Comparison of ENCODE assay signal across 22 cellular contexts in the genomic region with DNA sequence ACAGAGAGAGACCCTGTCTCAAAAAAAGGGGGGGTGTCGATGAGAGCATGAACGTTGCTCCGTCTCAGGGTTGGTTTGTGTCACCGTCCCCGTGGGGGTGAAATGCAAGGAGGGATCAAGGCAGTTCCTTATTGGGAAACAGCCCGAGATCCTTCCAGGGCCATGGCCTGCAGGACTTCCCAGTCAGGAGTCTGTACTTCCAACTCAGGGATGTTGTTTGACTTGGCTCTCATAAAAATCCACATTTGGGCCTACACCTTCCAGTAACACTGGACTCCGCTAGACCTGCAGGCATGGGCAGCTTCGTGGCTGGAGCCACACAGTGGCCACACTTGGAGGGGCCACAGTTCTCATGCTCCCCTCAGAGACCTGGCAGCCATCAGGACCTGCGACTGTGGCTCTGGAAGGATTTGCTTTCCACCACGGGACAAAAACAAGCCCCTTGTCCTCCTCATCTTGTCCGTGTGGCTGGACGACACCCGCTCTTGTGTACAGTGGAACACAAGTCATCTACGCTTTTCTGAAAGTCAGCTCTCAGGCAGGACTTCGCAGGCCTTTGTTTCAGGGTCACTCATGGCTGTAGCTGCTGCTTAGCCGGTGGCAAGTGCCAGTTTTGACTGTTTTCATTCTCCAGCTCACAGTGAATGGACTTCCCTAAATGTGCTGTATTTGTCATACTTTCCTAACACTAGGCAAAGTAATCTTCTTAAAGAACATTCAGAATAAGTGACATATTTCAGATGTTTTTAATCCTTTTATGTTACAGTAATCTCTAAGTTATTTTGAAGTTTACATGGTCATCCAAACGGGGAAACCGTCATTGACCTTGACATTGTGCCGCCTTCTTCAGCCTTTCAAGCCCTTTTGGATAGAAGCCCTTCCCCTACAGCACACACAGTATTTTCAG. TPM values are rescaled to one million over a fixed set of nuclear protein-coding genes. Genes with fewer than 3 reads are reported as not detected.
A peak's percentile ranks its signal among the peaks of the same experiment; 100 is the strongest.
DNase-seq lines count a peak whose midpoint lies in the region; ATAC-seq, FAIRE-seq and TF ChIP-seq lines count a peak whose summit lies in the region.
"Had no signal": no experiment of that assay in that cellular context is flagged by ENCODE, and none has a peak within 500 bp of the region (broad histone marks: within the 10 kb centered on the region; RNA-seq: fewer than 3 reads in every experiment).

No MANE protein-coding gene starts in this region.

- BruUV-seq in K562 (replicated peaks; lab: Mats Ljungman, UMichigan) = no TSS peak

- POLR2A ChIA-PET in CD8-positive, alpha-beta memory T cell (lab: Charles Lee) = no interaction called here
- POLR2A ChIA-PET in K562 (lab: Yijun Ruan, JAX) = no interaction called here

- peak; percentile 44 for FAIRE-seq in K562 (lab: Jason Lieb, UNC)
- FAIRE-seq in GM12891 (lab: Jason Lieb, UNC) = no peak
- no peak for FAIRE-seq in GM19239 (lab: Jason Lieb, UNC)

- no peak for TF ChIP-seq RAD21 in K562 (CRISPR knock-in tag; conservative IDR thresholded peaks at IDR 0.05 in 1 of 2, IDR thresholded peaks at IDR 0.05 in 1 of 2)

- in situ Hi-C loops in K562 (cut with MboI) = no loop called here

- no peaks in the 10 kb centered on the region for H3K9me3 Mint-ChIP-seq in CD8-positive, alpha-beta memory T cell
- H3K9me3 Mint-ChIP-seq in HFFc6 = no peaks in the 10 kb centered on the region
- H3K9me3 Mint-ChIP-seq: stimulated activated naive CD8-positive, alpha-beta T cell treated with anti-CD3 and anti-CD28 coated beads, Interleukin-15, amount 100 ng/mL, for 72 hours; type B pancreatic cell had no signal

- no peak for ATAC-seq in K562
- ATAC-seq: left lobe of liver; Right ventricle myocardium inferior; stimulated activated naive CD8-positive, alpha-beta T cell treated with anti-CD3 and anti-CD28 coated beads, Interleukin-15, amount 100 ng/mL, for 72 hours had no signal

- peaks cover 15% of the 10 kb centered on the region for H3K9me1 ChIP-seq in K562 (ENCODE audit: control insufficient read depth, insufficient read depth, low read length)

- H3K79me2 ChIP-seq in K562 (ENCODE audit: control insufficient read depth, insufficient read depth, low read length) = peaks cover 46% of the 10 kb centered on the region

- CTCF ChIA-PET in CD8-positive, alpha-beta memory T cell (lab: Charles Lee) = no interaction called here
- CTCF ChIA-PET in K562 (lab: Yijun Ruan, JAX; ENCODE audit: low intra/inter-chr PET ratio) = no interaction called here

- peak overlapping the region in 1 of 2 experiments; percentile 6; a peak in 1 of 4 replicates for H3K9ac ChIP-seq in K562 (ENCODE audit: insufficient read depth in 1 of 2, low read depth in 2 of 2, low read length in 2 of 2)

- H3K4me3 ChIP-seq in CD8-positive, alpha-beta memory T cell (ENCODE audit: low read length) = no peak overlapping the region
- H3K4me3 ChIP-seq in K562 (no peak overlapping the region), BE2C (ENCODE audit: low read depth, low read length) (no peak overlapping the region)
- H3K4me3 ChIP-seq: esophagus squamous epithelium, right atrium auricular region had no signal

- TF ChIP-seq EP300 in K562 (IDR thresholded peaks at IDR 0.05; ENCODE audit: low read length) = no peak

- peaks cover 0 to 79% (median 17%) of the 10 kb centered on the region in 3 donors for H3K36me3 Mint-ChIP-seq in CD8-positive, alpha-beta memory T cell
- H3K36me3 Mint-ChIP-seq in HFFc6 (ENCODE audit: low read depth) = peaks cover 25% of the 10 kb centered on the region

- DNase-seq in CD8-positive, alpha-beta memory T cell = no peak
- DNase-seq in HFFc6 = no peak
- DNase-seq in K562 (ENCODE audit: extremely low read depth in 1 of 4, low spot score in 3 of 4) = no peak
- peak; percentile 40 for DNase-seq in pons (ENCODE audit: low spot score)
- no peak for DNase-seq in GM12891 (ENCODE audit: insufficient read length, low spot score)
- no peak for DNase-seq in GM19239 (ENCODE audit: insufficient read length, low spot score)
- DNase-seq in BE2C = no peak
- DNase-seq: activated CD4-positive, alpha-beta T cell treated with anti-CD3 and anti-CD28 coated beads, Interleukin-2, amount 50 U/mL, for 48 hours; amniotic stem cell; central memory CD4-positive, alpha-beta T cell; effector CD4-positive, alpha-beta T cell; esophagus squamous epithelium; Karpas-422; NCI-H526 treated with DMSO at 0.1 percent for 48 hours; stimulated activated naive CD8-positive, alpha-beta T cell treated with anti-CD3 and anti-CD28 coated beads, Interleukin-15, amount 100 ng/mL, for 72 hours; T-helper 1 cell had no signal

- TF ChIP-seq POLR2A in K562 (conservative IDR thresholded peaks at IDR 0.05) (no peak), GM12891 (IDR thresholded peaks at IDR 0.05; ENCODE audit: low read depth, low read length) (no peak)

- H3K36me3 ChIP-seq in CD8-positive, alpha-beta memory T cell (ENCODE audit: insufficient read depth, low read length) = peaks cover 33% of the 10 kb centered on the region
- H3K36me3 ChIP-seq in K562 (ENCODE audit: control insufficient read depth, insufficient read depth, low read length) (peaks cover 89% of the 10 kb centered on the region; the same call in 2 of the 3 replicates), BE2C (peaks cover 70% of the 10 kb centered on the region)

- no peak overlapping the region for H2AFZ ChIP-seq in K562 (ENCODE audit: low read depth, low read length)

- H3K4me3 Mint-ChIP-seq in CD8-positive, alpha-beta memory T cell = no peak overlapping the region
- no peak overlapping the region for H3K4me3 Mint-ChIP-seq in HFFc6
- H3K4me3 Mint-ChIP-seq: stimulated activated naive CD8-positive, alpha-beta T cell treated with anti-CD3 and anti-CD28 coated beads, Interleukin-15, amount 100 ng/mL, for 72 hours; type B pancreatic cell had no signal

- intact Hi-C loops in K562 (cut with micrococcal nuclease) = no loop called here

- H3K27ac Mint-ChIP-seq in CD8-positive, alpha-beta memory T cell = peak overlapping the region; percentile 54 to 91 (median 78)
- peak overlapping the region; percentile 14; the same call in 1 of the 2 replicates for H3K27ac Mint-ChIP-seq in HFFc6
- H3K27ac Mint-ChIP-seq: type B pancreatic cell had no signal

- H4K20me1 ChIP-seq in K562 (replicated peaks; ENCODE audit: control insufficient read depth, insufficient read depth, low read length) = peaks cover 26% of the 10 kb centered on the region; the same call in 1 of the 2 replicates

- no peak for TF ChIP-seq CTCF in HFFc6 (IDR thresholded peaks at IDR 0.05)
- TF ChIP-seq CTCF in K562 (IDR thresholded peaks at IDR 0.05 in 2 of 3, conservative IDR thresholded peaks at IDR 0.05 in 1 of 3; ENCODE audit: insufficient read depth in 2 of 3, low read depth in 1 of 3, low read length in 3 of 3) = no peak
- TF ChIP-seq CTCF in BE2C (IDR thresholded peaks at IDR 0.05; ENCODE audit: low read depth, low read length) = no peak

- WGBS in K562 (ENCODE audit: insufficient coverage, low coverage, missing lambda C conversion rate) = 83% methylated on average over 19 of the region's 19 CpGs

- H3K9me3 ChIP-seq in CD8-positive, alpha-beta memory T cell (ENCODE audit: low read length) = no peaks in the 10 kb centered on the region
- no peaks in the 10 kb centered on the region for H3K9me3 ChIP-seq in K562 (replicated peaks; ENCODE audit: control insufficient read depth, insufficient read depth, low read depth, low read length)
- no peaks in the 10 kb centered on the region for H3K9me3 ChIP-seq in BE2C
- H3K9me3 ChIP-seq: esophagus squamous epithelium, right atrium auricular region had no signal

- H3K27me3 Mint-ChIP-seq in CD8-positive, alpha-beta memory T cell = no peaks in the 10 kb centered on the region
- no peaks in the 10 kb centered on the region; the same call in 1 of the 2 replicates for H3K27me3 Mint-ChIP-seq in HFFc6 (ENCODE audit: insufficient read depth)
- H3K27me3 Mint-ChIP-seq: stimulated activated naive CD8-positive, alpha-beta T cell treated with anti-CD3 and anti-CD28 coated beads, Interleukin-15, amount 100 ng/mL, for 72 hours; type B pancreatic cell had no signal

- H3K27me3 ChIP-seq in CD8-positive, alpha-beta memory T cell (ENCODE audit: insufficient read depth, low read length, poor library complexity, severe bottlenecking) = no peaks in the 10 kb centered on the region
- H3K27me3 ChIP-seq in K562 (ENCODE audit: control insufficient read depth in 2 of 2, insufficient read depth in 2 of 2, low read length in 2 of 2) (no peaks in the 10 kb centered on the region), BE2C (no peaks in the 10 kb centered on the region)
- H3K27me3 ChIP-seq: esophagus squamous epithelium, right atrium auricular region had no signal

- no peak overlapping the region for H3K4me2 ChIP-seq in K562 (ENCODE audit: insufficient read depth, low read length)

- peaks cover 13% of the 10 kb centered on the region for H3K4me1 ChIP-seq in CD8-positive, alpha-beta memory T cell (ENCODE audit: insufficient read depth, low read length)
- H3K4me1 ChIP-seq in K562 (replicated peaks in 1 of 2; ENCODE audit: control insufficient read depth in 2 of 2, insufficient read depth in 2 of 2, low read length in 2 of 2) = peaks cover 24 to 42% of the 10 kb centered on the region in 2 experiments; a peak in 4 of 5 replicates
- H3K4me1 ChIP-seq in BE2C = peaks cover 4% of the 10 kb centered on the region; the same call in 1 of the 2 replicates

- H3K4me1 Mint-ChIP-seq in CD8-positive, alpha-beta memory T cell = peaks cover 12 to 40% (median 33%) of the 10 kb centered on the region in 3 donors
- peaks cover 13% of the 10 kb centered on the region for H3K4me1 Mint-ChIP-seq in HFFc6 (ENCODE audit: low read depth)

- no peak overlapping the region for H3K27ac ChIP-seq in CD8-positive, alpha-beta memory T cell (ENCODE audit: low read depth, low read length)
- no peak overlapping the region for H3K27ac ChIP-seq in K562 (ENCODE audit: extremely low read depth, low read depth, low read length)
- H3K27ac ChIP-seq: esophagus squamous epithelium, right atrium auricular region had no signal

RNA-seq across cellular contexts. Expression of a gene that starts 24.2 kb away (rescaled TPM):
- total RNA-seq in CD8-positive, alpha-beta memory T cell = under 1 TPM in 1 of 2 experiments, not detected in 1; 0.22 TPM
- not detected for polyA plus RNA-seq in CD8-positive, alpha-beta memory T cell
- total RNA-seq in HFFc6 (2021; fragmentation: NEBNext Ultra II Directional; extraction: Animal tissue kit (Norgen Biotek cat#: 25700)) = not detected
- total RNA-seq in K562 (2011; cell fraction: chromatin; rRNA removed; ENCODE audit: low replicate concordance) = not detected in 2 replicates
- total RNA-seq in K562 (2011; cell fraction: nucleolus; rRNA removed) = not detected in 2 replicates
- not detected in 2 replicates for total RNA-seq in K562 (2011; cell fraction: nucleoplasm; rRNA removed)
- total RNA-seq in K562 (2014; rRNA removed) = not detected in 2 replicates
- total RNA-seq in K562 (2014; rRNA removed; fragmentation: Illumina TruSeq; extraction: Trizol) = not detected in 2 replicates
- not detected in 2 replicates for total RNA-seq in K562 (2015; rRNA removed; fragmentation: Illumina TruSeq; extraction: Trizol)
- total RNA-seq in K562 (2021) = not detected in 2 replicates
- polyA plus RNA-seq in K562 (2011; rRNA removed) = not detected in 2 replicates
- polyA plus RNA-seq in K562 (2011; cell fraction: cytosol; rRNA removed) = not detected in 2 replicates
- 0.21 TPM in 1 of 2 replicates, not detected in the other for polyA plus RNA-seq in K562 (2011; cell fraction: nucleus; rRNA removed)
- polyA plus RNA-seq in K562 (2012) = not detected in 2 replicates
- polyA plus RNA-seq in K562 (2014; fragmentation: Illumina TruSeq; extraction: Trizol) = not detected in 2 replicates
- not detected for polyA plus RNA-seq in K562 (2014; fragmentation: Nextera tagmentation; extraction: Ambion mirVana)
- polyA plus RNA-seq in K562 (2014; rRNA removed) = not detected in 2 replicates
- polyA minus RNA-seq in K562 (2011; rRNA and poly(A)+ RNA removed) = not detected in 2 replicates
- polyA minus RNA-seq in K562 (2011; cell fraction: cytosol; rRNA and poly(A)+ RNA removed) = not detected in 2 replicates
- polyA minus RNA-seq in K562 (2011; cell fraction: nucleus; rRNA and poly(A)+ RNA removed) = not detected in 2 replicates
- 0.09 TPM for polyA plus RNA-seq in GM12891 (2012; ENCODE audit: low read depth, missing spikeins)
- not detected for polyA plus RNA-seq in BE2C (2012; ENCODE audit: insufficient read depth, insufficient read length, low read depth)
- total RNA-seq: left lobe of liver, mucosa of gallbladder, right atrium auricular region, Right ventricle myocardium inferior had no signal
- polyA plus RNA-seq: BJ had no signal

RNA-seq across cellular contexts. Expression of a gene that starts 36.7 kb away (rescaled TPM):
- total RNA-seq in CD8-positive, alpha-beta memory T cell = 100 to 1,000 TPM; 208 to 237 TPM
- polyA plus RNA-seq in CD8-positive, alpha-beta memory T cell = 1,129 TPM
- total RNA-seq in HFFc6 (2021; fragmentation: NEBNext Ultra II Directional; extraction: Animal tissue kit (Norgen Biotek cat#: 25700)) = 100 to 1,000 TPM in 2 of 6 experiments, 10 to 100 TPM in 4; 29.0 to 228 (median 36.9) TPM
- total RNA-seq in K562 (2011; cell fraction: chromatin; rRNA removed; ENCODE audit: low replicate concordance) = 136 and 579 TPM in 2 replicates
- 819 and 943 TPM in 2 replicates for total RNA-seq in K562 (2011; cell fraction: nucleolus; rRNA removed)
- 427 and 435 TPM in 2 replicates for total RNA-seq in K562 (2011; cell fraction: nucleoplasm; rRNA removed)
- 683 and 757 TPM in 2 replicates for total RNA-seq in K562 (2014; rRNA removed)
- total RNA-seq in K562 (2014; rRNA removed; fragmentation: Illumina TruSeq; extraction: Trizol) = 44.5 and 72.5 TPM in 2 replicates
- total RNA-seq in K562 (2015; rRNA removed; fragmentation: Illumina TruSeq; extraction: Trizol) = 196 and 239 TPM in 2 replicates
- 384 and 422 TPM in 2 replicates for total RNA-seq in K562 (2021)
- polyA plus RNA-seq in K562 (2011; rRNA removed) = 93.0 and 157 TPM in 2 replicates
- 366 and 963 TPM in 2 replicates for polyA plus RNA-seq in K562 (2011; cell fraction: cytosol; rRNA removed)
- 349 and 566 TPM in 2 replicates for polyA plus RNA-seq in K562 (2011; cell fraction: nucleus; rRNA removed)
- polyA plus RNA-seq in K562 (2012) = 346 and 377 TPM in 2 replicates
- 63.5 and 240 TPM in 2 replicates for polyA plus RNA-seq in K562 (2014; fragmentation: Illumina TruSeq; extraction: Trizol)
- under 1 TPM; 0.34 to 0.45 TPM for polyA plus RNA-seq in K562 (2014; fragmentation: Nextera tagmentation; extraction: Ambion mirVana)
- polyA plus RNA-seq in K562 (2014; rRNA removed) = 519 and 579 TPM in 2 replicates
- 40.1 and 80.4 TPM in 2 replicates for polyA minus RNA-seq in K562 (2011; rRNA and poly(A)+ RNA removed)
- polyA minus RNA-seq in K562 (2011; cell fraction: cytosol; rRNA and poly(A)+ RNA removed) = 249 and 254 TPM in 2 replicates
- polyA minus RNA-seq in K562 (2011; cell fraction: nucleus; rRNA and poly(A)+ RNA removed) = 78.6 and 83.5 TPM in 2 replicates
- 416 TPM for polyA plus RNA-seq in GM12891 (2012; ENCODE audit: low read depth, missing spikeins)
- polyA plus RNA-seq in BE2C (2012; ENCODE audit: insufficient read depth, insufficient read length, low read depth) = 154 TPM

RNA-seq across cellular contexts. Expression of a gene that starts 44.0 kb away (rescaled TPM):
- 100 to 1,000 TPM in 1 of 2 experiments, 10 to 100 TPM in 1; 91.4 to 102 TPM for total RNA-seq in CD8-positive, alpha-beta memory T cell
- polyA plus RNA-seq in CD8-positive, alpha-beta memory T cell = 21.6 TPM
- total RNA-seq in HFFc6 (2021; fragmentation: NEBNext Ultra II Directional; extraction: Animal tissue kit (Norgen Biotek cat#: 25700)) = 10 to 100 TPM; 37.9 to 49.3 (median 42.8) TPM
- total RNA-seq in K562 (2011; cell fraction: chromatin; rRNA removed; ENCODE audit: low replicate concordance) = 74.4 and 112 TPM in 2 replicates
- total RNA-seq in K562 (2011; cell fraction: nucleolus; rRNA removed) = 51.3 and 61.4 TPM in 2 replicates
- 61.1 and 63.4 TPM in 2 replicates for total RNA-seq in K562 (2011; cell fraction: nucleoplasm; rRNA removed)
- total RNA-seq in K562 (2014; rRNA removed) = 26.9 and 35.1 TPM in 2 replicates
- total RNA-seq in K562 (2014; rRNA removed; fragmentation: Illumina TruSeq; extraction: Trizol) = 16.0 and 16.3 TPM in 2 replicates
- total RNA-seq in K562 (2015; rRNA removed; fragmentation: Illumina TruSeq; extraction: Trizol) = 31.1 and 33.9 TPM in 2 replicates
- 81.3 and 88.7 TPM in 2 replicates for total RNA-seq in K562 (2021)
- 12.5 and 15.8 TPM in 2 replicates for polyA plus RNA-seq in K562 (2011; rRNA removed)
- polyA plus RNA-seq in K562 (2011; cell fraction: cytosol; rRNA removed) = 10.1 and 15.8 TPM in 2 replicates
- 43.3 and 65.6 TPM in 2 replicates for polyA plus RNA-seq in K562 (2011; cell fraction: nucleus; rRNA removed)
- 57.6 and 59.2 TPM in 2 replicates for polyA plus RNA-seq in K562 (2012)
- 60.7 and 65.3 TPM in 2 replicates for polyA plus RNA-seq in K562 (2014; fragmentation: Illumina TruSeq; extraction: Trizol)
- 1 to 10 TPM; 1.7 to 2.0 TPM for polyA plus RNA-seq in K562 (2014; fragmentation: Nextera tagmentation; extraction: Ambion mirVana)
- polyA plus RNA-seq in K562 (2014; rRNA removed) = 37.1 and 49.2 TPM in 2 replicates
- polyA minus RNA-seq in K562 (2011; rRNA and poly(A)+ RNA removed) = 7.9 and 9.1 TPM in 2 replicates
- 23.7 and 30.6 TPM in 2 replicates for polyA minus RNA-seq in K562 (2011; cell fraction: cytosol; rRNA and poly(A)+ RNA removed)
- 17.5 and 19.1 TPM in 2 replicates for polyA minus RNA-seq in K562 (2011; cell fraction: nucleus; rRNA and poly(A)+ RNA removed)
- 26.0 TPM for polyA plus RNA-seq in GM12891 (2012; ENCODE audit: low read depth, missing spikeins)
- polyA plus RNA-seq in BE2C (2012; ENCODE audit: insufficient read depth, insufficient read length, low read depth) = 108 TPM

RNA-seq across cellular contexts. Expression of a gene that starts 48.7 kb away (rescaled TPM):
- total RNA-seq in CD8-positive, alpha-beta memory T cell = 10 to 100 TPM; 58.0 to 59.7 TPM
- 25.6 TPM for polyA plus RNA-seq in CD8-positive, alpha-beta memory T cell
- 10 to 100 TPM; 21.1 to 28.0 (median 24.0) TPM for total RNA-seq in HFFc6 (2021; fragmentation: NEBNext Ultra II Directional; extraction: Animal tissue kit (Norgen Biotek cat#: 25700))
- 321 and 787 TPM in 2 replicates for total RNA-seq in K562 (2011; cell fraction: chromatin; rRNA removed; ENCODE audit: low replicate concordance)
- 569 and 688 TPM in 2 replicates for total RNA-seq in K562 (2011; cell fraction: nucleolus; rRNA removed)
- 436 and 479 TPM in 2 replicates for total RNA-seq in K562 (2011; cell fraction: nucleoplasm; rRNA removed)
- 89.2 and 121 TPM in 2 replicates for total RNA-seq in K562 (2014; rRNA removed)
- 17.6 and 26.6 TPM in 2 replicates for total RNA-seq in K562 (2014; rRNA removed; fragmentation: Illumina TruSeq; extraction: Trizol)
- 45.3 and 45.5 TPM in 2 replicates for total RNA-seq in K562 (2015; rRNA removed; fragmentation: Illumina TruSeq; extraction: Trizol)
- total RNA-seq in K562 (2021) = 126 and 141 TPM in 2 replicates
- polyA plus RNA-seq in K562 (2011; rRNA removed) = 53.9 and 168 TPM in 2 replicates
- 114 and 126 TPM in 2 replicates for polyA plus RNA-seq in K562 (2011; cell fraction: cytosol; rRNA removed)
- polyA plus RNA-seq in K562 (2011; cell fraction: nucleus; rRNA removed) = 587 and 718 TPM in 2 replicates
- 111 and 112 TPM in 2 replicates for polyA plus RNA-seq in K562 (2012)
- 32.9 and 65.4 TPM in 2 replicates for polyA plus RNA-seq in K562 (2014; fragmentation: Illumina TruSeq; extraction: Trizol)
- 10 to 100 TPM; 12.2 to 15.4 TPM for polyA plus RNA-seq in K562 (2014; fragmentation: Nextera tagmentation; extraction: Ambion mirVana)
- 65.6 and 82.5 TPM in 2 replicates for polyA plus RNA-seq in K562 (2014; rRNA removed)
- 19.0 and 22.9 TPM in 2 replicates for polyA minus RNA-seq in K562 (2011; rRNA and poly(A)+ RNA removed)
- polyA minus RNA-seq in K562 (2011; cell fraction: cytosol; rRNA and poly(A)+ RNA removed) = 57.7 and 136 TPM in 2 replicates
- 78.2 and 151 TPM in 2 replicates for polyA minus RNA-seq in K562 (2011; cell fraction: nucleus; rRNA and poly(A)+ RNA removed)
- polyA plus RNA-seq in GM12891 (2012; ENCODE audit: low read depth, missing spikeins) = 85.4 TPM
- polyA plus RNA-seq in BE2C (2012; ENCODE audit: insufficient read depth, insufficient read length, low read depth) = 80.6 TPM
